Comparison of ENCODE assay signal across 17 cellular contexts in genomic region chr10:101015582-101015973, GRCh38. TPM values are rescaled to one million over a fixed set of nuclear protein-coding genes. Genes with fewer than 3 reads are reported as not detected.
A peak's percentile ranks its signal among the peaks of the same experiment; 100 is the strongest.
DNase-seq lines count a peak whose midpoint lies in the region; ATAC-seq and TF ChIP-seq lines count a peak whose summit lies in the region.
"Had no signal": no experiment of that assay in that cellular context is flagged by ENCODE, and none has a peak within 500 bp of the region (broad histone marks: within the 10 kb centered on the region; RNA-seq: fewer than 3 reads in every experiment).

No MANE protein-coding gene starts in this region.

- H3K9me3 ChIP-seq in Karpas-422 (ENCODE audit: low read length), result no peaks in the 10 kb centered on the region
- H3K9me3 ChIP-seq in neuronal stem cell (replicated peaks in 1 of 2; ENCODE audit: control insufficient read depth in 2 of 2, insufficient read depth in 1 of 2, low read depth in 1 of 2, low read length in 2 of 2), result peaks cover 0 to 2% of the 10 kb centered on the region in 2 donors
- H3K9me3 ChIP-seq: HAP-1 had no signal

- H3K79me1 ChIP-seq in neuronal stem cell (ENCODE audit: low read depth, low read length), result peaks cover 1% of the 10 kb centered on the region

- H3K23ac ChIP-seq in neuronal stem cell (ENCODE audit: low read depth, low read length, poor library complexity), result no peak overlapping the region

- no peaks in the 10 kb centered on the region for H4K20me1 ChIP-seq in Karpas-422 (ENCODE audit: insufficient read depth, low read depth, low read length)

- no peaks in the 10 kb centered on the region for H3K9me3 Mint-ChIP-seq in activated naive CD8-positive, alpha-beta T cell treated with anti-CD3 and anti-CD28 coated beads, Interleukin-2, amount 50 U/mL, for 24 hours
- H3K9me3 Mint-ChIP-seq in activated naive CD8-positive, alpha-beta T cell treated with anti-CD3 and anti-CD28 coated beads for 36 hours, result no peaks in the 10 kb centered on the region
- H3K9me3 Mint-ChIP-seq: CD4-positive, alpha-beta T cell; GM23338; IgD-negative memory B cell had no signal

- H3K4me1 ChIP-seq in Karpas-422 (ENCODE audit: low read length), result peaks cover 64% of the 10 kb centered on the region
- H3K4me1 ChIP-seq in neuronal stem cell (ENCODE audit: control insufficient read depth in 2 of 2, insufficient read depth in 1 of 2, low read depth in 1 of 2, low read length in 2 of 2), result peaks cover 9 to 14% of the 10 kb centered on the region in 2 donors
- H3K4me1 ChIP-seq: HAP-1 had no signal

- no peak overlapping the region; the same call in 1 of the 2 replicates for H3K4me3 ChIP-seq in Karpas-422 (ENCODE audit: low read length)
- H3K4me3 ChIP-seq in brain microvascular endothelial cell (ENCODE audit: low read depth, low read length), result no peak overlapping the region
- no peak overlapping the region for H3K4me3 ChIP-seq in neuronal stem cell (ENCODE audit: low read length in 2 of 2)
- H3K4me3 ChIP-seq: GM23338, HAP-1 had no signal

- no peak overlapping the region for H4K8ac ChIP-seq in neuronal stem cell (ENCODE audit: low read depth, low read length)

- no peak for ATAC-seq in activated naive CD8-positive, alpha-beta T cell treated with anti-CD3 and anti-CD28 coated beads, Interleukin-2, amount 50 U/mL, for 24 hours
- ATAC-seq in HG02610 (IDR thresholded peaks at IDR 0.05; ENCODE audit: unreplicated experiment), result no peak
- ATAC-seq: GM23338 had no signal

- H2BK12ac ChIP-seq in neuronal stem cell (ENCODE audit: low read length), result no peak overlapping the region

- H2BK120ac ChIP-seq in neuronal stem cell (ENCODE audit: low read depth, low read length), result no peak overlapping the region

- no peak overlapping the region for H3K18ac ChIP-seq in neuronal stem cell (ENCODE audit: low read length)

- no peaks in the 10 kb centered on the region for H3K79me2 ChIP-seq in Karpas-422 (ENCODE audit: low read length)

- H2AFZ ChIP-seq in Karpas-422 (ENCODE audit: low read length), result no peak overlapping the region
- H2AFZ ChIP-seq in neuronal stem cell (ENCODE audit: low read length), result no peak overlapping the region
- H2AFZ ChIP-seq: GM23338 had no signal

- H3K4me1 Mint-ChIP-seq in activated naive CD8-positive, alpha-beta T cell treated with anti-CD3 and anti-CD28 coated beads, Interleukin-2, amount 50 U/mL, for 24 hours, result peaks cover 34% of the 10 kb centered on the region
- H3K4me1 Mint-ChIP-seq in activated naive CD8-positive, alpha-beta T cell treated with anti-CD3 and anti-CD28 coated beads for 36 hours, result peaks cover 26% of the 10 kb centered on the region

- H3K4ac ChIP-seq in neuronal stem cell (ENCODE audit: low read length), result no peak overlapping the region

- peaks cover 42% of the 10 kb centered on the region for H3K27me3 Mint-ChIP-seq in activated naive CD8-positive, alpha-beta T cell treated with anti-CD3 and anti-CD28 coated beads, Interleukin-2, amount 50 U/mL, for 24 hours
- H3K27me3 Mint-ChIP-seq in activated naive CD8-positive, alpha-beta T cell treated with anti-CD3 and anti-CD28 coated beads for 36 hours, result peaks cover 62% of the 10 kb centered on the region

- H3K36me3 Mint-ChIP-seq in activated naive CD8-positive, alpha-beta T cell treated with anti-CD3 and anti-CD28 coated beads, Interleukin-2, amount 50 U/mL, for 24 hours (ENCODE audit: low read depth), result no peaks in the 10 kb centered on the region
- H3K36me3 Mint-ChIP-seq in activated naive CD8-positive, alpha-beta T cell treated with anti-CD3 and anti-CD28 coated beads for 36 hours, result no peaks in the 10 kb centered on the region
- H3K36me3 Mint-ChIP-seq: IgD-negative memory B cell had no signal

- no peaks in the 10 kb centered on the region for H3K36me3 ChIP-seq in Karpas-422 (ENCODE audit: insufficient read depth, low read length)
- H3K36me3 ChIP-seq in brain microvascular endothelial cell (replicated peaks), result no peaks in the 10 kb centered on the region
- no peaks in the 10 kb centered on the region for H3K36me3 ChIP-seq in neuronal stem cell (replicated peaks in 1 of 2; ENCODE audit: control insufficient read depth in 2 of 2, insufficient read depth in 2 of 2, low read length in 2 of 2)
- H3K36me3 ChIP-seq: HAP-1 had no signal

- no peak overlapping the region for H3K14ac ChIP-seq in neuronal stem cell (ENCODE audit: low read length)

- no peak overlapping the region for H3K4me3 Mint-ChIP-seq in activated naive CD8-positive, alpha-beta T cell treated with anti-CD3 and anti-CD28 coated beads, Interleukin-2, amount 50 U/mL, for 24 hours
- H3K4me3 Mint-ChIP-seq in activated naive CD8-positive, alpha-beta T cell treated with anti-CD3 and anti-CD28 coated beads for 36 hours, result no peak overlapping the region
- H3K4me3 Mint-ChIP-seq: CD4-positive, alpha-beta T cell; GM23338 had no signal

- H3K27me3 ChIP-seq in Karpas-422 (ENCODE audit: low read length) (no peaks in the 10 kb centered on the region), brain microvascular endothelial cell (replicated peaks) (no peaks in the 10 kb centered on the region), neuronal stem cell (ENCODE audit: control insufficient read depth in 3 of 3, insufficient read depth in 3 of 3, low read depth in 1 of 3, low read length in 3 of 3) (peaks cover 10 to 52% (median 37%) of the 10 kb centered on the region in 3 experiments)

- H3K9ac ChIP-seq in Karpas-422 (ENCODE audit: low read length) (peak overlapping the region; percentile 61), neuronal stem cell (ENCODE audit: low read depth, low read length, poor library complexity) (no peak overlapping the region)

- H4K91ac ChIP-seq in neuronal stem cell (ENCODE audit: low read depth, low read length, poor library complexity), result no peak overlapping the region

- TF ChIP-seq CTCF in brain microvascular endothelial cell (IDR thresholded peaks at IDR 0.05; ENCODE audit: low read depth, low read length, missing control alignments), result no peak

- H3K27ac ChIP-seq in Karpas-422 (ENCODE audit: low read length), result peak overlapping the region; percentile 92
- peak overlapping the region; percentile 15 for H3K27ac ChIP-seq in brain microvascular endothelial cell
- H3K27ac ChIP-seq in neuronal stem cell (replicated peaks; ENCODE audit: low read length), result no peak overlapping the region
- H3K27ac ChIP-seq: 22Rv1 had no signal

- no peak overlapping the region for H2BK5ac ChIP-seq in neuronal stem cell (ENCODE audit: low read length)

- peak overlapping the region; percentile 27 for H3K27ac Mint-ChIP-seq in activated naive CD8-positive, alpha-beta T cell treated with anti-CD3 and anti-CD28 coated beads, Interleukin-2, amount 50 U/mL, for 24 hours
- H3K27ac Mint-ChIP-seq in activated naive CD8-positive, alpha-beta T cell treated with anti-CD3 and anti-CD28 coated beads for 36 hours, result no peak overlapping the region
- H3K27ac Mint-ChIP-seq: CD4-positive, alpha-beta T cell; GM23338 had no signal

- peak overlapping the region; percentile 95 for H3K4me2 ChIP-seq in Karpas-422 (ENCODE audit: low read depth, low read length, poor library complexity, severe bottlenecking)
- H3K4me2 ChIP-seq in neuronal stem cell (ENCODE audit: insufficient read depth, low read length, poor library complexity, severe bottlenecking), result no peak overlapping the region
- H3K4me2 ChIP-seq: GM23338 had no signal

- H2AK5ac ChIP-seq in neuronal stem cell (ENCODE audit: low read depth, low read length), result peak overlapping the region; percentile 32

- DNase-seq in activated naive CD8-positive, alpha-beta T cell treated with anti-CD3 and anti-CD28 coated beads, Interleukin-2, amount 50 U/mL, for 24 hours, result no peak
- DNase-seq in activated naive CD8-positive, alpha-beta T cell treated with anti-CD3 and anti-CD28 coated beads for 36 hours, result no peak
- DNase-seq in Karpas-422 (no peak), brain microvascular endothelial cell (no peak), neuronal stem cell (ENCODE audit: low spot score) (no peak), kidney glomerular epithelial cell (lab: John Stamatoyannopoulos, UW) (no peak), SIG-M5 (lab: John Stamatoyannopoulos, UW) (no peak)
- DNase-seq: AML-193; C1 segment of cervical spinal cord; Calu3; CD4-positive, alpha-beta T cell; DMS 273 treated with DMSO at 0.1 percent for 48 hours had no signal

- no peak overlapping the region for H2BK15ac ChIP-seq in neuronal stem cell (ENCODE audit: low read length)

- in situ Hi-C loops in brain microvascular endothelial cell (cut with HindIII; ENCODE audit: low pct_ligation_motif_present, low sequenced_read_pairs), result no loop called here

- H3K9me2 ChIP-seq in Karpas-422 (replicated peaks; ENCODE audit: insufficient read depth, low read length), result no peaks in the 10 kb centered on the region

- no CpG with 5 or more reads among the region's 8 CpGs for WGBS in neuronal stem cell (ENCODE audit: extremely low coverage in 2 of 2, insufficient read length in 2 of 2, insufficient replicate concordance in 1 of 2), 2 donors

RNA-seq across cellular contexts. Expression of gene PDZD7, which starts 15.4 kb away (rescaled TPM):
- total RNA-seq in activated naive CD8-positive, alpha-beta T cell treated with anti-CD3 and anti-CD28 coated beads for 36 hours, result under 1 TPM; 0.14 to 0.66 TPM
- 2.6 and 3.0 TPM in 2 replicates for total RNA-seq in Karpas-422 (2014; rRNA removed; shearing (Covaris generic); ENCODE audit: low replicate concordance)
- 0.29 TPM for polyA plus RNA-seq in neuronal stem cell (2013, experiment 1 of 2)
- polyA plus RNA-seq in neuronal stem cell (2013, experiment 2 of 2), result 0.33 TPM
- polyA plus RNA-seq: IgD-negative memory B cell had no signal

RNA-seq across cellular contexts. Expression of gene SFXN3, which starts 15.5 kb away (rescaled TPM):
- 10 to 100 TPM; 12.6 to 13.9 TPM for total RNA-seq in activated naive CD8-positive, alpha-beta T cell treated with anti-CD3 and anti-CD28 coated beads for 36 hours
- 8.5 and 13.6 TPM in 2 replicates for total RNA-seq in Karpas-422 (2014; rRNA removed; shearing (Covaris generic); ENCODE audit: low replicate concordance)
- polyA plus RNA-seq in neuronal stem cell (2013, experiment 1 of 2), result 0.06 TPM
- 0.11 TPM for polyA plus RNA-seq in neuronal stem cell (2013, experiment 2 of 2)

RNA-seq across cellular contexts. Expression of gene LZTS2, which starts 16.0 kb away (rescaled TPM):
- 10 to 100 TPM; 10.4 to 12.1 TPM for total RNA-seq in activated naive CD8-positive, alpha-beta T cell treated with anti-CD3 and anti-CD28 coated beads for 36 hours
- total RNA-seq in Karpas-422 (2014; rRNA removed; shearing (Covaris generic); ENCODE audit: low replicate concordance), result 11.3 and 23.9 TPM in 2 replicates
- 75.1 TPM for polyA plus RNA-seq in neuronal stem cell (2013, experiment 1 of 2)
- 76.2 TPM for polyA plus RNA-seq in neuronal stem cell (2013, experiment 2 of 2)

RNA-seq across cellular contexts. Expression of gene TWNK, which starts 28.2 kb away (rescaled TPM):
- total RNA-seq in activated naive CD8-positive, alpha-beta T cell treated with anti-CD3 and anti-CD28 coated beads for 36 hours, result 10 to 100 TPM; 40.6 to 41.9 TPM
- total RNA-seq in Karpas-422 (2014; rRNA removed; shearing (Covaris generic); ENCODE audit: low replicate concordance), result 14.5 and 17.0 TPM in 2 replicates
- polyA plus RNA-seq in neuronal stem cell (2013, experiment 1 of 2), result 7.5 TPM
- 7.0 TPM for polyA plus RNA-seq in neuronal stem cell (2013, experiment 2 of 2)

RNA-seq across cellular contexts. Expression of gene MRPL43, which starts 28.3 kb away (rescaled TPM):
- 10 to 100 TPM; 56.3 to 58.1 TPM for total RNA-seq in activated naive CD8-positive, alpha-beta T cell treated with anti-CD3 and anti-CD28 coated beads for 36 hours
- total RNA-seq in Karpas-422 (2014; rRNA removed; shearing (Covaris generic); ENCODE audit: low replicate concordance), result 86.3 and 93.9 TPM in 2 replicates
- 72.6 TPM for polyA plus RNA-seq in neuronal stem cell (2013, experiment 1 of 2)
- 69.4 TPM for polyA plus RNA-seq in neuronal stem cell (2013, experiment 2 of 2)
